ENCODE assay signal across 9 cellular contexts in the genomic region with DNA sequence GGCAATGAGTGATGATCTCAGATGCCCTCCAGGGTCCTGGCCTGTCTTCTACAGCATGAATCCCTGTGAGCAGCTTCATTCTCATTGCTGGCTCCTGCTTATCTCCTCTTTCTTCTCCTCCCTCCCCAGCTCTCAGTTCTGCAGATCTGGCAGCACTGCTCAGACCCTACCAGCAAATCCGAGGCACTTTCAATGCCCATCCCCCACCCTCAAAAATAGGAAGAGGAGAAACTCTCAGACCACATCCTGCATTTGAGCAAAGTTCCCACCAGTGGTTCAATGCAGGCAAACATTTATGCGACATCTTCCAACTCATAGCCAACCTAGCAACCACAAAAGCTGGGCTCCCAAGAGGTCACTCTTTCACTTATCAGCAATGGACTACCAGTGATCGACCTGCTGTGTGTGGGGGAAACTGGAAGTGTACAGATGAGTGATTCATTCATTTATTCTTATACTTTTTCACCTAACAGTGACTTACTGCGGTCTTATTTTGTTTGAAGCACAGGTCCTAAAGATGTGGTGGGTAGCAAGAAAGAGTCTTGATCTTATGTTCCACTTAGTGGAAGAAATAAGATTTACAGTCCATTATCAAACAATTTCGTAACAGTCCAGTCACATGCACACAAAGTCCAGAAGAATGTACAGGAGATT. TPM values are rescaled to one million over a fixed set of nuclear protein-coding genes. Genes with fewer than 3 reads are reported as not detected.
DNase-seq lines count a peak whose midpoint lies in the region; ATAC-seq and TF ChIP-seq lines count a peak whose summit lies in the region.
"Had no signal": no experiment of that assay in that cellular context is flagged by ENCODE, and none has a peak within 500 bp of the region (broad histone marks: within the 10 kb centered on the region; RNA-seq: fewer than 3 reads in every experiment).

No MANE protein-coding gene starts in this region.

- H3K4me3 ChIP-seq in SK-N-SH (ENCODE audit: low read depth in 2 of 2, low read length in 1 of 2) (no peak overlapping the region), HEK293 (ENCODE audit: low read depth, low read length) (no peak overlapping the region), MM.1S (ENCODE audit: low read length) (peak overlapping the region; percentile 33), tibial nerve (no peak overlapping the region)
- H3K4me3 ChIP-seq: A549 had no signal

- peak overlapping the region; percentile 66 for H3K4me3 Mint-ChIP-seq in stimulated activated naive B cell treated with anti-CD40 and anti-IgM and Interleukin-4, amounts not matched to agents 10 μg/mL and 1 μg/mL and 100 μg/mL, for 72 hours

- peak overlapping the region; percentile 97 for H3K27ac Mint-ChIP-seq in stimulated activated naive B cell treated with anti-CD40 and anti-IgM and Interleukin-4, amounts not matched to agents 10 μg/mL and 1 μg/mL and 100 μg/mL, for 72 hours

- no peak for ATAC-seq in SK-N-SH treated with all-trans-retinoic acid at 6 μM for 48 hours
- ATAC-seq in stimulated activated naive B cell treated with anti-CD40 and anti-IgM and Interleukin-4, amounts not matched to agents 10 μg/mL and 1 μg/mL and 100 μg/mL, for 72 hours (replicated peaks) = peak; percentile 74 to 77

- H3K27me3 Mint-ChIP-seq in stimulated activated naive B cell treated with anti-CD40 and anti-IgM and Interleukin-4, amounts not matched to agents 10 μg/mL and 1 μg/mL and 100 μg/mL, for 72 hours = no peaks in the 10 kb centered on the region

- TF ChIP-seq POLR2A in tibial nerve (IDR thresholded peaks at IDR 0.05) = no peak

- H2AFZ ChIP-seq in SK-N-SH (ENCODE audit: low read depth) (no peak overlapping the region), MM.1S (ENCODE audit: low read length) (0 out of 2 replicates have a peak overlapping the region, but pooled peaks have one; percentile 53)

- H3K79me2 ChIP-seq in SK-N-SH (ENCODE audit: insufficient read depth) = no peaks in the 10 kb centered on the region
- no peaks in the 10 kb centered on the region for H3K79me2 ChIP-seq in MM.1S (ENCODE audit: low read length)

- POLR2A ChIA-PET in SK-N-SH (lab: Yijun Ruan, JAX) (no interaction called here), HEK293 (lab: Yijun Ruan, JAX) (no interaction called here)

- no peak overlapping the region for H3K27ac ChIP-seq in SK-N-SH (ENCODE audit: low read depth in 2 of 2, low read length in 1 of 2)
- no peak overlapping the region for H3K27ac ChIP-seq in HEK293 (ENCODE audit: extremely low read depth, low read depth, low read length)
- H3K27ac ChIP-seq in MM.1S (ENCODE audit: low read length) = peak overlapping the region; percentile 66; the same call in 1 of the 2 replicates
- peak overlapping the region in 1 of 4 donors; percentile 1 for H3K27ac ChIP-seq in tibial nerve
- H3K27ac ChIP-seq: A549 had no signal

- no peaks in the 10 kb centered on the region for H3K9me3 ChIP-seq in SK-N-SH
- no peaks in the 10 kb centered on the region for H3K9me3 ChIP-seq in HEK293 (ENCODE audit: control insufficient read depth, insufficient read depth, low read depth, low read length)
- no peaks in the 10 kb centered on the region for H3K9me3 ChIP-seq in MM.1S (replicated peaks; ENCODE audit: insufficient read depth, low read length)
- no peaks in the 10 kb centered on the region for H3K9me3 ChIP-seq in tibial nerve
- H3K9me3 ChIP-seq: A549 had no signal

- H3K9me3 Mint-ChIP-seq in stimulated activated naive B cell treated with anti-CD40 and anti-IgM and Interleukin-4, amounts not matched to agents 10 μg/mL and 1 μg/mL and 100 μg/mL, for 72 hours = no peaks in the 10 kb centered on the region

- peaks cover 70 to 88% of the 10 kb centered on the region in 2 donors for H3K4me1 Mint-ChIP-seq in stimulated activated naive B cell treated with anti-CD40 and anti-IgM and Interleukin-4, amounts not matched to agents 10 μg/mL and 1 μg/mL and 100 μg/mL, for 72 hours

- no peaks in the 10 kb centered on the region for H3F3A ChIP-seq in SK-N-SH (replicated peaks; ENCODE audit: insufficient read depth)
- peaks cover 23% of the 10 kb centered on the region for H3F3A ChIP-seq in MM.1S (ENCODE audit: insufficient read depth, low read length)

- TF ChIP-seq EP300 in SK-N-SH (IDR thresholded peaks at IDR 0.05; ENCODE audit: borderline replicate concordance in 1 of 2, low read depth in 1 of 2, low read length in 1 of 2) (no peak), tibial nerve (IDR thresholded peaks at IDR 0.05) (no peak)

- H3K27me3 ChIP-seq in SK-N-SH (ENCODE audit: insufficient read depth) = no peaks in the 10 kb centered on the region
- no peaks in the 10 kb centered on the region for H3K27me3 ChIP-seq in MM.1S (replicated peaks; ENCODE audit: insufficient read depth, low read length)
- no peaks in the 10 kb centered on the region for H3K27me3 ChIP-seq in tibial nerve

- no peaks in the 10 kb centered on the region for H3K9me2 ChIP-seq in SK-N-SH
- no peaks in the 10 kb centered on the region for H3K9me2 ChIP-seq in MM.1S (replicated peaks; ENCODE audit: insufficient read depth, low read length)

- peaks cover 0 to 12% of the 10 kb centered on the region in 2 experiments; a peak in 2 of 4 replicates for H3K4me1 ChIP-seq in SK-N-SH (ENCODE audit: control insufficient read depth in 1 of 2, insufficient read depth in 2 of 2, low read depth in 1 of 2, low read length in 1 of 2)
- H3K4me1 ChIP-seq in HEK293 (ENCODE audit: control insufficient read depth, insufficient read depth, low read length) = no peaks in the 10 kb centered on the region
- H3K4me1 ChIP-seq in MM.1S (ENCODE audit: low read length) = peaks cover 52% of the 10 kb centered on the region
- peaks cover 0 to 42% (median 13%) of the 10 kb centered on the region in 4 donors for H3K4me1 ChIP-seq in tibial nerve
- H3K4me1 ChIP-seq: A549 had no signal

- H3K4me2 ChIP-seq in SK-N-SH (0 out of 2 replicates have a peak overlapping the region, but pooled peaks have one; percentile 39), MM.1S (ENCODE audit: low read depth, low read length) (peak overlapping the region; percentile 73)
- H3K4me2 ChIP-seq: A549 had no signal

- H3K36me3 ChIP-seq in SK-N-SH (replicated peaks in 1 of 2; ENCODE audit: control insufficient read depth in 1 of 2, insufficient read depth in 2 of 2, low read length in 1 of 2) = no peaks in the 10 kb centered on the region
- no peaks in the 10 kb centered on the region for H3K36me3 ChIP-seq in HEK293 (ENCODE audit: control insufficient read depth in 2 of 2, insufficient read depth in 1 of 2, low read length in 2 of 2)
- H3K36me3 ChIP-seq in MM.1S (replicated peaks; ENCODE audit: insufficient read depth, low read length) = no peaks in the 10 kb centered on the region
- no peaks in the 10 kb centered on the region for H3K36me3 ChIP-seq in tibial nerve

- no peak overlapping the region for H3K9ac ChIP-seq in SK-N-SH
- H3K9ac ChIP-seq in MM.1S (ENCODE audit: low read length) = peak overlapping the region; percentile 10; the same call in 1 of the 2 replicates

- H4K20me1 ChIP-seq in SK-N-SH (ENCODE audit: insufficient read depth) (no peaks in the 10 kb centered on the region), MM.1S (ENCODE audit: insufficient read depth, low read length) (no peaks in the 10 kb centered on the region)

- peaks cover 0 to 8% of the 10 kb centered on the region in 2 donors for H3K36me3 Mint-ChIP-seq in stimulated activated naive B cell treated with anti-CD40 and anti-IgM and Interleukin-4, amounts not matched to agents 10 μg/mL and 1 μg/mL and 100 μg/mL, for 72 hours

- CTCF ChIA-PET in SK-N-SH (lab: Yijun Ruan, JAX) (interaction anchor here (0.8 to 10.2 kb wide), 4 partner anchors 10 to 181 kb away, joined by 3 to 161 read pairs (median 3); no protein-coding TSS in a partner anchor), HEK293 (lab: Yijun Ruan, JAX) (interaction anchor here (0.7 to 7.0 kb wide), 8 partner anchors 20 to 686 kb away, joined by 3 to 115 read pairs (median 4); no protein-coding TSS in a partner anchor)

- 47% methylated on average over 5 of the region's 5 CpGs for WGBS in SK-N-SH (ENCODE audit: low lambda C conversion rate)
- 65 to 73% methylated on average over 5 of the region's 5 CpGs for WGBS in tibial nerve, 2 donors

- DNase-seq in SK-N-SH = no peak
- peak; percentile 63 for DNase-seq in MM.1S
- peak; percentile 15 for DNase-seq in amniotic epithelial cell (ENCODE audit: low read depth)
- DNase-seq in stimulated activated naive B cell treated with anti-CD40 and anti-IgM and Interleukin-4, amounts not matched to agents 10 μg/mL and 1 μg/mL and 100 μg/mL, for 72 hours = peak; percentile 75
- DNase-seq in tibial nerve (ENCODE audit: low spot score in 2 of 2) = no peak
- DNase-seq in cerebellar nuclear complex (lab: John Stamatoyannopoulos, UW) = no peak

- no peak for TF ChIP-seq RAD21 in SK-N-SH (IDR thresholded peaks at IDR 0.05; ENCODE audit: low read length)

- TF ChIP-seq CTCF in SK-N-SH (IDR thresholded peaks at IDR 0.05) (no peak), HEK293 (tag by site-specific recombination; IDR thresholded peaks at IDR 0.05) (no peak), MM.1S (IDR thresholded peaks at IDR 0.05; ENCODE audit: low read length) (no peak), tibial nerve (IDR thresholded peaks at IDR 0.05) (no peak)

TF ChIP-seq in SK-N-SH treated with all-trans-retinoic acid at 6 μM for 48 hours, 23 proteins besides CTCF, POLR2A, EP300 and RAD21:
- TF ChIP-seq ZFP3 (CRISPR knock-in tag; IDR thresholded peaks at IDR 0.05) (no peak), RARB (CRISPR knock-in tag; IDR thresholded peaks at IDR 0.05) (no peak), ZC3H10 (CRISPR knock-in tag; IDR thresholded peaks at IDR 0.05) (no peak)

TF ChIP-seq in HEK293, 187 proteins besides CTCF, POLR2A, EP300 and RAD21 (continues in another document):
- TF ChIP-seq, protein P1, sequence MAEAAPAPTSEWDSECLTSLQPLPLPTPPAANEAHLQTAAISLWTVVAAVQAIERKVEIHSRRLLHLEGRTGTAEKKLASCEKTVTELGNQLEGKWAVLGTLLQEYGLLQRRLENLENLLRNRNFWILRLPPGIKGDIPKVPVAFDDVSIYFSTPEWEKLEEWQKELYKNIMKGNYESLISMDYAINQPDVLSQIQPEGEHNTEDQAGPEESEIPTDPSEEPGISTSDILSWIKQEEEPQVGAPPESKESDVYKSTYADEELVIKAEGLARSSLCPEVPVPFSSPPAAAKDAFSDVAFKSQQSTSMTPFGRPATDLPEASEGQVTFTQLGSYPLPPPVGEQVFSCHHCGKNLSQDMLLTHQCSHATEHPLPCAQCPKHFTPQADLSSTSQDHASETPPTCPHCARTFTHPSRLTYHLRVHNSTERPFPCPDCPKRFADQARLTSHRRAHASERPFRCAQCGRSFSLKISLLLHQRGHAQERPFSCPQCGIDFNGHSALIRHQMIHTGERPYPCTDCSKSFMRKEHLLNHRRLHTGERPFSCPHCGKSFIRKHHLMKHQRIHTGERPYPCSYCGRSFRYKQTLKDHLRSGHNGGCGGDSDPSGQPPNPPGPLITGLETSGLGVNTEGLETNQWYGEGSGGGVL (tag by site-specific recombination; IDR thresholded peaks at IDR 0.05) = peak; percentile 6; the same call in 1 of the 2 replicates

RNA-seq across cellular contexts. Expression of a gene that starts 5.8 kb away (rescaled TPM):
- polyA plus RNA-seq in SK-N-SH (2012; rRNA removed) = 0.92 and 0.97 TPM in 2 replicates
- polyA plus RNA-seq in SK-N-SH (2012; cell fraction: cytosol; rRNA removed) = 0.73 and 1.2 TPM in 2 replicates
- 0.65 and 0.77 TPM in 2 replicates for polyA plus RNA-seq in SK-N-SH (2012; cell fraction: nucleus; rRNA removed)
- total RNA-seq in tibial nerve = 10 to 100 TPM in 1 of 4 donors, 1 to 10 TPM in 3; 2.5 to 37.2 (median 6.1) TPM

RNA-seq across cellular contexts. Expression of a gene that starts 21.3 kb away (rescaled TPM):
- polyA plus RNA-seq in SK-N-SH (2012; rRNA removed) = 1.3 and 1.6 TPM in 2 replicates
- 1.1 and 1.6 TPM in 2 replicates for polyA plus RNA-seq in SK-N-SH (2012; cell fraction: cytosol; rRNA removed)
- 1.3 and 2.3 TPM in 2 replicates for polyA plus RNA-seq in SK-N-SH (2012; cell fraction: nucleus; rRNA removed)
- total RNA-seq in tibial nerve = 10 to 100 TPM in 1 of 4 donors, 1 to 10 TPM in 3; 4.8 to 21.6 (median 8.2) TPM

Comparison
In these comparisons a context has a peak if more than half of its experiments do, and no peak if none do; other contexts are left out.
1. DNase-seq: peak in MM.1S (single experiment), amniotic epithelial cell (single experiment) and stimulated activated naive B cell treated with anti-CD40 and anti-IgM and Interleukin-4, amounts not matched to agents 10 μg/mL and 1 μg/mL and 100 μg/mL, for 72 hours (single experiment); none in SK-N-SH (single experiment), tibial nerve (0 of 2) and cerebellar nuclear complex (0 of 2).